In the genomic region with DNA sequence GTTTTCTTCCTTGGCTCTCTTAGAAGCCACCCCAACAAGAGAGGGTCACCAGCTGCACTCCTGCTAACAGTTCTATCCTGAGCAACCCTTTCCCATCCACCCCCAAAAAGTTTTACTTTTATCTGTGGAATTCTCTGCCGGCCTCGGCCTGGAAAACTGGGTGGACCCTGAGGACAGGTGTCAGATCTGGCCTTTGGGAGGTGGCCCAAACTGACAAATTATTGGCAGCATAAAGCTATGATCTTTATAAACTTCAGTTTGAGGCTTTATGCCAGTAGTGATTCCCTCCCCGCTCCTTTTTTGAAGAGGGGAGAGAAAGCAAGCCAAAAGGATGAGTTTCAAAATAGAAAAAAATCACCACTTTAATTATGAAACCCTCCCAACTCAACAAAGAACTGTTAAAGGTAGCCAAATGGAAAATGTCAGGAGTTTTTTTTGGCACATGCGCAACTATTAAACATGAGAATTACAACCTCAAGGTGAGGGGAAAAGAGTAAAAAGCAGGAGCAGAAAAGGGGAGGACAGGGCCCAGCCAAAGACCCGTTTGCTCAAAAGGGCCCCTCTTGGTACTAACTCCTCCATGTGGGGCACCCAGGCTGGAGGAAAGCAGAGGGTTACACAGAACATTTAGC, we compare ENCODE assay signal across 12 cellular contexts. TPM values are rescaled to one million over a fixed set of nuclear protein-coding genes. Genes with fewer than 3 reads are reported as not detected.
DNase-seq lines count a peak whose midpoint lies in the region; ATAC-seq, FAIRE-seq and TF ChIP-seq lines count a peak whose summit lies in the region.
"Had no signal": no experiment of that assay in that cellular context is flagged by ENCODE, and none has a peak within 500 bp of the region (broad histone marks: within the 10 kb centered on the region; RNA-seq: fewer than 3 reads in every experiment).

No MANE protein-coding gene starts in this region.

- TF ChIP-seq RAD21 in A549 (conservative IDR thresholded peaks at IDR 0.05 in 1 of 2, IDR thresholded peaks at IDR 0.05 in 1 of 2) (no peak), HCT116 (IDR thresholded peaks at IDR 0.05; ENCODE audit: low read depth) (no peak)

- H2AFZ ChIP-seq in HCT116 (ENCODE audit: low read depth, low read length, poor library complexity, severe bottlenecking), result no peak overlapping the region

- H3K27ac ChIP-seq in A549 (peak overlapping the region in 1 of 2 experiments; percentile 55; a peak in 2 of 6 replicates), HCT116 (ENCODE audit: low read depth, low read length) (no peak overlapping the region)
- H3K27ac ChIP-seq: suprapubic skin had no signal

- no peak for TF ChIP-seq EP300 in A549 (IDR thresholded peaks at IDR 0.05)

- WGBS in A549 (ENCODE audit: missing lambda C conversion rate), result 81% methylated on average over 5 of the region's 5 CpGs

- H3K9me3 Mint-ChIP-seq in activated T-helper 17 cell treated with anti-CD3 and anti-CD28 coated beads, Interleukin-2, amount 50 U/mL, for 72 hours, result no peaks in the 10 kb centered on the region
- H3K9me3 Mint-ChIP-seq in naive B cell, result no peaks in the 10 kb centered on the region
- H3K9me3 Mint-ChIP-seq: neural crest cell had no signal

- RAD21 ChIA-PET in HCT116 (lab: Charles Lee; ENCODE audit: low non-redundant PET in 1 of 2, low total read pairs in 2 of 2, uncharacterized antibody in 2 of 2, unreplicated experiment in 2 of 2), result no interaction called here

- DNase-seq in A549 (ENCODE audit: low read depth in 1 of 2, low spot score in 1 of 2), result no peak
- DNase-seq in HCT116 (ENCODE audit: low read depth, low spot score), result no peak
- no peak for DNase-seq in naive B cell
- no peak for DNase-seq in activated CD8-positive, alpha-beta memory T cell treated with anti-CD3 and anti-CD28 coated beads, Interleukin-2, amount 50 U/mL, for 48 hours
- no peak for DNase-seq in DMS53 (lab: John Stamatoyannopoulos, UW)
- DNase-seq: MM.1S had no signal

- H3K36me3 Mint-ChIP-seq in activated T-helper 17 cell treated with anti-CD3 and anti-CD28 coated beads, Interleukin-2, amount 50 U/mL, for 72 hours (ENCODE audit: low read depth), result peaks cover 32% of the 10 kb centered on the region
- H3K36me3 Mint-ChIP-seq in naive B cell, result no peaks in the 10 kb centered on the region

- peak overlapping the region; percentile 66 for H3K4me3 Mint-ChIP-seq in activated T-helper 17 cell treated with anti-CD3 and anti-CD28 coated beads, Interleukin-2, amount 50 U/mL, for 72 hours
- H3K4me3 Mint-ChIP-seq in naive B cell, result peak overlapping the region in 4 of 8 donors; percentile 36 to 57 (median 54)
- H3K4me3 Mint-ChIP-seq: neural crest cell had no signal

- TF ChIP-seq CTCF in A549 (IDR thresholded peaks at IDR 0.05), result no peak
- no peak for TF ChIP-seq CTCF in HCT116 (IDR thresholded peaks at IDR 0.05 in 2 of 3, conservative IDR thresholded peaks at IDR 0.05 in 1 of 3; ENCODE audit: borderline replicate concordance in 1 of 3, insufficient read depth in 1 of 3, low read depth in 2 of 3, low read length in 2 of 3)

- POLR2A ChIA-PET in A549 (lab: Yijun Ruan, JAX), result no interaction called here
- POLR2A ChIA-PET in HCT116 (lab: Charles Lee), result no interaction called here

- H3K36me3 ChIP-seq in HCT116 (ENCODE audit: control insufficient read depth in 1 of 2, insufficient read depth in 2 of 2, low read length in 2 of 2), result no peaks in the 10 kb centered on the region
- H3K36me3 ChIP-seq: ascending aorta, suprapubic skin had no signal

- intact Hi-C loops in HCT116 (cut with micrococcal nuclease), result no loop called here

- peak overlapping the region; percentile 68 for H3K4me2 ChIP-seq in A549
- no peak overlapping the region for H3K4me2 ChIP-seq in HCT116 (ENCODE audit: low read length)

- TF ChIP-seq POLR2A in A549 (IDR thresholded peaks at IDR 0.05; ENCODE audit: low read length) (no peak), HCT116 (IDR thresholded peaks at IDR 0.05; ENCODE audit: borderline replicate concordance, extremely low read depth, insufficient read depth, insufficient read length) (no peak)

- ATAC-seq in A549, result no peak
- ATAC-seq in HCT116, result no peak
- ATAC-seq in activated T-helper 17 cell treated with anti-CD3 and anti-CD28 coated beads, Interleukin-2, amount 50 U/mL, for 72 hours (replicated peaks), result no peak
- no peak for ATAC-seq in naive B cell (ENCODE audit: low read depth in 2 of 2)
- ATAC-seq in GM18867 (IDR thresholded peaks at IDR 0.05; ENCODE audit: unreplicated experiment), result no peak
- ATAC-seq in GM21390 (IDR thresholded peaks at IDR 0.05; ENCODE audit: unreplicated experiment), result no peak

- peaks cover 93% of the 10 kb centered on the region for H3K79me2 ChIP-seq in HCT116 (ENCODE audit: insufficient read depth, low read length)

- no peaks in the 10 kb centered on the region for H3K9me3 ChIP-seq in A549
- no peaks in the 10 kb centered on the region for H3K9me3 ChIP-seq in HCT116 (ENCODE audit: control insufficient read depth in 1 of 2, insufficient read depth in 1 of 2, low read depth in 1 of 2, low read length in 2 of 2)
- H3K9me3 ChIP-seq: ascending aorta, suprapubic skin had no signal

- H3K4me1 ChIP-seq in A549 (peaks cover 63% of the 10 kb centered on the region), HCT116 (ENCODE audit: control insufficient read depth in 1 of 2, insufficient read depth in 2 of 2, low read length in 2 of 2) (peaks cover 46 to 52% of the 10 kb centered on the region in 2 experiments)

- H3K9ac ChIP-seq in HCT116 (ENCODE audit: low read length), result peak overlapping the region; percentile 16; the same call in 1 of the 2 replicates

- no peak for FAIRE-seq in A549 (lab: Jason Lieb, UNC)

- peaks cover 36% of the 10 kb centered on the region for H3K4me1 Mint-ChIP-seq in activated T-helper 17 cell treated with anti-CD3 and anti-CD28 coated beads, Interleukin-2, amount 50 U/mL, for 72 hours
- peaks cover 45 to 87% (median 67%) of the 10 kb centered on the region in 3 donors for H3K4me1 Mint-ChIP-seq in naive B cell

- no peaks in the 10 kb centered on the region for H3K27me3 ChIP-seq in HCT116 (ENCODE audit: insufficient read depth, low read length)
- H3K27me3 ChIP-seq: ascending aorta, suprapubic skin had no signal

- peak overlapping the region; percentile 91 for H3K27ac Mint-ChIP-seq in activated T-helper 17 cell treated with anti-CD3 and anti-CD28 coated beads, Interleukin-2, amount 50 U/mL, for 72 hours
- peak overlapping the region in 4 of 6 donors; percentile 15 to 89 (median 52) for H3K27ac Mint-ChIP-seq in naive B cell

- H3K9me2 ChIP-seq in HCT116 (ENCODE audit: insufficient read depth), result no peaks in the 10 kb centered on the region

- CTCF ChIA-PET in A549 (lab: Yijun Ruan, JAX), result interaction anchor here (1.0 kb wide), 1 partner anchor 9 kb away, joined by 3 read pairs; no protein-coding TSS in a partner anchor
- CTCF ChIA-PET in HCT116 (lab: Charles Lee), result no interaction called here

- H3K27me3 Mint-ChIP-seq in activated T-helper 17 cell treated with anti-CD3 and anti-CD28 coated beads, Interleukin-2, amount 50 U/mL, for 72 hours, result no peaks in the 10 kb centered on the region
- no peaks in the 10 kb centered on the region for H3K27me3 Mint-ChIP-seq in naive B cell

- no TSS peak for BruUV-seq in HCT116 (replicated peaks; lab: Mats Ljungman, UMichigan)

- peaks cover 12% of the 10 kb centered on the region; the same call in 1 of the 2 replicates for H4K20me1 ChIP-seq in HCT116 (ENCODE audit: insufficient read depth)

- H3K4me3 ChIP-seq in A549 (no peak overlapping the region), HCT116 (replicated peaks in 1 of 2; ENCODE audit: low read depth in 1 of 2, low read length in 2 of 2) (no peak overlapping the region)
- H3K4me3 ChIP-seq: ascending aorta, suprapubic skin had no signal

TF ChIP-seq in A549, 52 proteins besides CTCF, POLR2A, EP300 and RAD21:
- TF ChIP-seq NFE2L2 (conservative IDR thresholded peaks at IDR 0.05; ENCODE audit: low read length) (no peak), CBX8 (IDR thresholded peaks at IDR 0.05) (no peak), ZFP36 (IDR thresholded peaks at IDR 0.05; ENCODE audit: borderline replicate concordance, partially characterized antibody) (no peak), ZC3H11A (IDR thresholded peaks at IDR 0.05) (no peak)

TF ChIP-seq in HCT116, 20 proteins besides CTCF, POLR2A, EP300 and RAD21:
- TF ChIP-seq EZH2 (IDR thresholded peaks at IDR 0.05) (no peak), SP1 (IDR thresholded peaks at IDR 0.05; ENCODE audit: low read depth) (no peak), ZFX (IDR thresholded peaks at IDR 0.05) (no peak), JUND (IDR thresholded peaks at IDR 0.05) (no peak), EGR1 (IDR thresholded peaks at IDR 0.05; ENCODE audit: low read depth) (no peak), SRF (IDR thresholded peaks at IDR 0.05; ENCODE audit: low read depth) (no peak), CEBPB (IDR thresholded peaks at IDR 0.05; ENCODE audit: low read depth) (no peak), FOSL1 (IDR thresholded peaks at IDR 0.05; ENCODE audit: low read depth) (no peak), YY1 (IDR thresholded peaks at IDR 0.05; ENCODE audit: extremely low read depth, insufficient replicate concordance, low read depth, low read length) (no peak), CBX3 (IDR thresholded peaks at IDR 0.05; ENCODE audit: low read depth) (no peak), TCF7L2 (IDR thresholded peaks at IDR 0.05; ENCODE audit: borderline replicate concordance, extremely low read depth, insufficient read depth, insufficient read length) (no peak)

RNA-seq across cellular contexts. Expression of a gene that starts 49.5 kb away (rescaled TPM):
- 80.2 and 87.4 TPM in 2 replicates for polyA plus RNA-seq in A549 (2011; rRNA removed)
- polyA plus RNA-seq in A549 (2012; cell fraction: cytosol; rRNA removed), result 26.5 and 31.2 TPM in 2 replicates
- 15.4 and 16.6 TPM in 2 replicates for polyA plus RNA-seq in A549 (2012; cell fraction: nucleus; rRNA removed)
- polyA plus RNA-seq in A549 (2017; fragmentation: RNase III; extraction: RNeasy Plus Mini Kit Qiagen cat#74134 plus additional on column Dnase treatment), result 37.8 to 40.3 TPM (median 39.3 TPM) in 3 replicates
- 104 and 118 TPM in 2 replicates for polyA minus RNA-seq in A549 (2011; rRNA and poly(A)+ RNA removed)
- total RNA-seq in HCT116 (2021; ENCODE audit: unreplicated experiment), result 52.0 TPM
- 25.7 and 25.8 TPM in 2 replicates for polyA plus RNA-seq in HCT116 (2012)
- total RNA-seq in activated T-helper 17 cell treated with anti-CD3 and anti-CD28 coated beads, Interleukin-2, amount 50 U/mL, for 72 hours, result 10 to 100 TPM; 48.1 to 51.4 TPM
- 10 to 100 TPM; 35.9 to 48.0 (median 41.5) TPM for polyA plus RNA-seq in naive B cell (ENCODE audit: low read depth in 6 of 6)
